ENCODE assay signal across 8 cellular contexts in the genomic region with DNA sequence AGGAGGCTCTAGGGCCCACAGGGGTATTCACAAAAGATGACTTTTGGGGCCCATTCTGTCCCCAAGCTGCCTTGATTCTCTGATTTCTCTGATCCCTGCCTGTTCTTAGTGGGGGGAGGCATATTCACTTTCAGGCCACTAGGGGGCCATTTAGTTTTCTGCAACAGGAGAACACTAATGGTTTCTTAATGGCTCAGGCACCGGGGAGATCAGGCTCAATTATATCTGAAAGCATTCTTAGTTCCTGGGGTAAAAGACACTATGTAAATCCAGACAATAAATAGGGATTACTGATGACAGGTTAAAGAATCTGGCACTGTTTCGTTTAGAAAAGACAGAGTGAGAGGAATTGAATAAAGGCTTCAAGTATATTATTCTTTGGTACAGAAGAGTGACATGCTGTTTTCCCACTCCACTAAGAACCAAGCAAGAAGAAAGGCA. TPM values are rescaled to one million over a fixed set of nuclear protein-coding genes. Genes with fewer than 3 reads are reported as not detected.
DNase-seq lines count a peak whose midpoint lies in the region; ATAC-seq and TF ChIP-seq lines count a peak whose summit lies in the region.

No MANE protein-coding gene starts in this region.

- H3K27me3 ChIP-seq in kidney epithelial cell (ENCODE audit: control insufficient read depth, insufficient read depth, low read length), result peaks cover 6% of the 10 kb centered on the region

- in situ Hi-C loops in T47D (cut with HindIII; ENCODE audit: low pct_unique_long_range_greater_than_20kb, low sequenced_read_pairs), result no loop called here

- peaks cover 24% of the 10 kb centered on the region for H3K4me1 Mint-ChIP-seq in activated CD4-positive, alpha-beta T cell treated with anti-CD3 and anti-CD28 coated beads for 36 hours

- H3K27me3 Mint-ChIP-seq in activated CD4-positive, alpha-beta T cell treated with anti-CD3 and anti-CD28 coated beads for 36 hours, result peaks cover 2% of the 10 kb centered on the region

- peaks cover 3% of the 10 kb centered on the region for H3K36me3 Mint-ChIP-seq in activated CD4-positive, alpha-beta T cell treated with anti-CD3 and anti-CD28 coated beads for 36 hours (ENCODE audit: low read depth)

- no peak overlapping the region for H3K27ac Mint-ChIP-seq in activated CD4-positive, alpha-beta T cell treated with anti-CD3 and anti-CD28 coated beads for 36 hours

- H3K36me3 ChIP-seq in kidney epithelial cell (ENCODE audit: control insufficient read depth, insufficient read depth, low read length), result no peaks in the 10 kb centered on the region

- H3K4me3 ChIP-seq in kidney epithelial cell (ENCODE audit: low read depth, low read length), result no peak overlapping the region

- intact Hi-C loops in activated CD4-positive, alpha-beta T cell treated with anti-CD3 and anti-CD28 coated beads for 36 hours (cut with DNase I, micrococcal nuclease), result loop anchor here (1.0 to 5.0 kb wide), 7 partner anchors 17 to 911 kb away; partner anchors contain the start of genes ANKRD63 (in 1 of the 2), CCDC32 (in 1 of the 2), CHP1 (in 1 of the 2) and EXD1 (in 1 of the 2)

- no peak overlapping the region for H3K4me3 Mint-ChIP-seq in activated CD4-positive, alpha-beta T cell treated with anti-CD3 and anti-CD28 coated beads for 36 hours

- peak; percentile 30 for ATAC-seq in activated CD4-positive, alpha-beta T cell treated with anti-CD3 and anti-CD28 coated beads for 36 hours
- ATAC-seq in HG02840 (IDR thresholded peaks at IDR 0.05; ENCODE audit: low FRiP score, unreplicated experiment), result no peak

- POLR2A ChIA-PET in activated CD4-positive, alpha-beta T cell treated with anti-CD3 and anti-CD28 coated beads for 36 hours (lab: Charles Lee), result no interaction called here

- TF ChIP-seq CTCF in kidney epithelial cell (IDR thresholded peaks at IDR 0.05; ENCODE audit: insufficient read depth, low read length, poor library complexity, severe bottlenecking), result peak; percentile 86

- peak; percentile 70 for DNase-seq in activated CD4-positive, alpha-beta T cell treated with anti-CD3 and anti-CD28 coated beads for 36 hours
- no peak for DNase-seq in activated CD4-positive, alpha-beta T cell treated with anti-CD3 and anti-CD28 coated beads for 1 hour
- DNase-seq in NCI-H1092 treated with DMSO at 0.1 percent for 48 hours (lab: John Stamatoyannopoulos, UW) (peak; percentile 57), T-helper 1 cell (peak in 4 of 5 donors; percentile 33 to 63 (median 44)), T47D (ENCODE audit: low read depth in 1 of 2, low spot score in 1 of 2) (peak; percentile 67 to 75), kidney epithelial cell (ENCODE audit: low read depth) (no peak)
- DNase-seq in stimulated activated CD4-positive, alpha-beta T cell treated with anti-CD3 and anti-CD28 coated beads, TNF-alpha, amount 100 ng/mL, for 24 hours (ENCODE audit: low read depth in 3 of 3), result peak in 2 of 3 experiments; percentile 31 to 43

- CTCF ChIA-PET in activated CD4-positive, alpha-beta T cell treated with anti-CD3 and anti-CD28 coated beads for 36 hours (lab: Charles Lee), result interaction anchor here (0.8 to 21.7 kb wide), 12 partner anchors 7 to 608 kb away, joined by 3 to 393 read pairs (median 4); partner anchors contain the start of genes CCDC9B, DLL4 and PLCB2

- H3K9me3 Mint-ChIP-seq in activated CD4-positive, alpha-beta T cell treated with anti-CD3 and anti-CD28 coated beads for 36 hours (ENCODE audit: low read depth), result no peaks in the 10 kb centered on the region

RNA-seq across cellular contexts. Expression of gene INAFM2, which starts 2.5 kb away (rescaled TPM):
- 10 to 100 TPM in 1 of 2 experiments, 1 to 10 TPM in 1; 9.9 to 11.2 TPM for total RNA-seq in activated CD4-positive, alpha-beta T cell treated with anti-CD3 and anti-CD28 coated beads for 36 hours
- total RNA-seq in kidney epithelial cell, result 14.9 and 16.8 TPM in 2 replicates

RNA-seq across cellular contexts. Expression of gene PLCB2, which starts 13.2 kb away (rescaled TPM):
- 10 to 100 TPM; 67.9 to 86.8 TPM for total RNA-seq in activated CD4-positive, alpha-beta T cell treated with anti-CD3 and anti-CD28 coated beads for 36 hours
- 0.68 and 1.5 TPM in 2 replicates for total RNA-seq in kidney epithelial cell

RNA-seq across cellular contexts. Expression of gene CCDC9B, which starts 19.8 kb away (rescaled TPM):
- total RNA-seq in activated CD4-positive, alpha-beta T cell treated with anti-CD3 and anti-CD28 coated beads for 36 hours, result under 1 TPM; 0.65 to 0.98 TPM
- total RNA-seq in kidney epithelial cell, result 13.6 and 20.3 TPM in 2 replicates

RNA-seq across cellular contexts. Expression of gene PHGR1, which starts 29.9 kb away (rescaled TPM):
- total RNA-seq in activated CD4-positive, alpha-beta T cell treated with anti-CD3 and anti-CD28 coated beads for 36 hours, result not detected
- total RNA-seq in kidney epithelial cell, result not detected in 2 replicates

RNA-seq across cellular contexts. Expression of gene DISP2, which starts 37.1 kb away (rescaled TPM):
- under 1 TPM; 0.02 to 0.04 TPM for total RNA-seq in activated CD4-positive, alpha-beta T cell treated with anti-CD3 and anti-CD28 coated beads for 36 hours
- total RNA-seq in kidney epithelial cell, result 2.2 and 3.2 TPM in 2 replicates

Comparison
In these comparisons a context has a peak if more than half of its experiments do, and no peak if none do; other contexts are left out.
1. DNase-seq: peak in activated CD4-positive, alpha-beta T cell treated with anti-CD3 and anti-CD28 coated beads for 36 hours (single experiment), NCI-H1092 treated with DMSO at 0.1 percent for 48 hours (single experiment), T-helper 1 cell (4 of 5), T47D (2 of 2) and stimulated activated CD4-positive, alpha-beta T cell treated with anti-CD3 and anti-CD28 coated beads, TNF-alpha, amount 100 ng/mL, for 24 hours (2 of 3); none in activated CD4-positive, alpha-beta T cell treated with anti-CD3 and anti-CD28 coated beads for 1 hour (single experiment) and kidney epithelial cell (single experiment).
2. RNA of gene PLCB2, which starts 13.2 kb away (total RNA-seq): 67.9 to 86.8 TPM in activated CD4-positive, alpha-beta T cell treated with anti-CD3 and anti-CD28 coated beads for 36 hours; 0.68 to 1.5 TPM in kidney epithelial cell; every median in the first group is over 10 times any median in the second.